ENCODE assay signal across 1 cellular context in genomic region chr6:90098025-90098474, GRCh38.
TF ChIP-seq lines count a peak whose summit lies in the region.

No MANE protein-coding gene starts in this region.

TF ChIP-seq in WTC11, 78 proteins besides CTCF, POLR2A, EP300 and RAD21 (continued from another document):
- no peak for TF ChIP-seq ZNF532 (CRISPR knock-in tag; IDR thresholded peaks at IDR 0.05; ENCODE audit: borderline replicate concordance)
